1 cellular context compared by ENCODE assay signal in genomic region chr21:16180613-16181012, GRCh38.
TF ChIP-seq lines count a peak whose summit lies in the region.

No MANE protein-coding gene starts in this region.

TF ChIP-seq in HepG2, 621 proteins besides CTCF, POLR2A, EP300 and RAD21:
- TF ChIP-seq ZNF687 (CRISPR knock-in tag; IDR thresholded peaks at IDR 0.05) (no peak), CBX5 (CRISPR knock-in tag; IDR thresholded peaks at IDR 0.05; ENCODE audit: borderline replicate concordance) (no peak), STAT5B (CRISPR knock-in tag; IDR thresholded peaks at IDR 0.05) (no peak), LCORL (IDR thresholded peaks at IDR 0.05) (no peak), LCORL (CRISPR knock-in tag; IDR thresholded peaks at IDR 0.05) (no peak), POLR2G (IDR thresholded peaks at IDR 0.05; ENCODE audit: low read depth, low read length) (no peak), ZNF432 (CRISPR knock-in tag; IDR thresholded peaks at IDR 0.05; ENCODE audit: borderline replicate concordance) (no peak), ZNF891 (CRISPR knock-in tag; IDR thresholded peaks at IDR 0.05) (no peak), ZNF382 (CRISPR knock-in tag; IDR thresholded peaks at IDR 0.05; ENCODE audit: borderline replicate concordance) (no peak), DR1 (CRISPR knock-in tag; IDR thresholded peaks at IDR 0.05) (no peak), MTA3 (CRISPR knock-in tag; IDR thresholded peaks at IDR 0.05) (no peak), NCOA2 (CRISPR knock-in tag; IDR thresholded peaks at IDR 0.05) (no peak), PHF8 (CRISPR knock-in tag; IDR thresholded peaks at IDR 0.05) (no peak), KAT8 (CRISPR knock-in tag; IDR thresholded peaks at IDR 0.05) (no peak), ZNF256 (CRISPR knock-in tag; conservative IDR thresholded peaks at IDR 0.05) (no peak), PHB2 (IDR thresholded peaks at IDR 0.05; ENCODE audit: partially characterized antibody) (no peak), MYNN (CRISPR knock-in tag; IDR thresholded peaks at IDR 0.05; ENCODE audit: low read depth) (no peak), CCAR2 (optimal IDR thresholded peaks at IDR 0.05; ENCODE audit: low read depth, low read length) (no peak), ZNF3 (CRISPR knock-in tag; IDR thresholded peaks at IDR 0.05) (no peak), MXD1 (CRISPR knock-in tag; IDR thresholded peaks at IDR 0.05) (no peak), TBX2 (CRISPR knock-in tag; IDR thresholded peaks at IDR 0.05; ENCODE audit: borderline replicate concordance) (no peak)
